In the genomic region with DNA sequence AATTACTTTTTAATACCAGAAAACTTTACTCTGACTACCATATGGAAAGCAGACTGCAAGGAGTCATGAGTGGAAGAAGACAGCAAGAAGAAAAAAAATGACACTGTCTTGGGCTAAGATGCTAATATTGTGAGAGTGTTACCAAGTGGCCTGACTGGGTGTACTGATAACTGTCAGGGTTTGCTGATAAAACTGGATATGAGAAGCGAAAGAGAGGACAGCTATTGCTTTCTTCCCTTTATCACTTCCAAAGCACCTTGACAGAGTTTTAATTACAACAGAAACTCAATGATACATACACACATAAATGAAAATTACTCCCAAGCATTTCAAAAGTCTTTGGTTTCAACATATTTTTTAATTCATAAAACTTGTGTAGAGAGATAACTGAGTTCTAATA, we compare ENCODE assay signal across 1 cellular context.
TF ChIP-seq lines count a peak whose summit lies in the region.

No MANE protein-coding gene starts in this region.

TF ChIP-seq in K562, 482 proteins besides CTCF, POLR2A, EP300 and RAD21 (continued from another document and continues in another):
- TF ChIP-seq, protein P1, sequence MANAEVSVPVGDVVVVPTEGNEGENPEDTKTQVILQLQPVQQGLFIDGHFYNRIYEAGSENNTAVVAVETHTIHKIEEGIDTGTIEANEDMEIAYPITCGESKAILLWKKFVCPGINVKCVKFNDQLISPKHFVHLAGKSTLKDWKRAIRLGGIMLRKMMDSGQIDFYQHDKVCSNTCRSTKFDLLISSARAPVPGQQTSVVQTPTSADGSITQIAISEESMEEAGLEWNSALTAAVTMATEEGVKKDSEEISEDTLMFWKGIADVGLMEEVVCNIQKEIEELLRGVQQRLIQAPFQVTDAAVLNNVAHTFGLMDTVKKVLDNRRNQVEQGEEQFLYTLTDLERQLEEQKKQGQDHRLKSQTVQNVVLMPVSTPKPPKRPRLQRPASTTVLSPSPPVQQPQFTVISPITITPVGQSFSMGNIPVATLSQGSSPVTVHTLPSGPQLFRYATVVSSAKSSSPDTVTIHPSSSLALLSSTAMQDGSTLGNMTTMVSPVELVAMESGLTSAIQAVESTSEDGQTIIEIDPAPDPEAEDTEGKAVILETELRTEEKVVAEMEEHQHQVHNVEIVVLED (CRISPR knock-in tag; IDR thresholded peaks at IDR 0.05) = no peak
- TF ChIP-seq, protein P2, sequence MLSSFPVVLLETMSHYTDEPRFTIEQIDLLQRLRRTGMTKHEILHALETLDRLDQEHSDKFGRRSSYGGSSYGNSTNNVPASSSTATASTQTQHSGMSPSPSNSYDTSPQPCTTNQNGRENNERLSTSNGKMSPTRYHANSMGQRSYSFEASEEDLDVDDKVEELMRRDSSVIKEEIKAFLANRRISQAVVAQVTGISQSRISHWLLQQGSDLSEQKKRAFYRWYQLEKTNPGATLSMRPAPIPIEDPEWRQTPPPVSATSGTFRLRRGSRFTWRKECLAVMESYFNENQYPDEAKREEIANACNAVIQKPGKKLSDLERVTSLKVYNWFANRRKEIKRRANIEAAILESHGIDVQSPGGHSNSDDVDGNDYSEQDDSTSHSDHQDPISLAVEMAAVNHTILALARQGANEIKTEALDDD (IDR thresholded peaks at IDR 0.05) = no peak
- TF ChIP-seq ZNF324 (CRISPR knock-in tag; IDR thresholded peaks at IDR 0.05) = no peak
- no peak for TF ChIP-seq TARDBP (IDR thresholded peaks at IDR 0.05)
- no peak for TF ChIP-seq ZSCAN29 (IDR thresholded peaks at IDR 0.05)
- no peak for TF ChIP-seq ZNF316 (IDR thresholded peaks at IDR 0.05)
- TF ChIP-seq SRSF1 (IDR thresholded peaks at IDR 0.05; ENCODE audit: low read depth, low read length) = no peak
- TF ChIP-seq RUNX1 (IDR thresholded peaks at IDR 0.05; ENCODE audit: low read depth) = no peak
- no peak for TF ChIP-seq ZNF707 (CRISPR knock-in tag; conservative IDR thresholded peaks at IDR 0.05)
- no peak for TF ChIP-seq GABPB2 (CRISPR knock-in tag; conservative IDR thresholded peaks at IDR 0.05)
- TF ChIP-seq MEIS2 (IDR thresholded peaks at IDR 0.05; ENCODE audit: partially characterized antibody) = peak; percentile 71
- peak; percentile 77 for TF ChIP-seq EHMT2 (IDR thresholded peaks at IDR 0.05)
- TF ChIP-seq MCM3 (IDR thresholded peaks at IDR 0.05) = no peak
- peak; percentile 49; the same call in 1 of the 2 replicates for TF ChIP-seq LEF1 (IDR thresholded peaks at IDR 0.05)
- TF ChIP-seq EZH2 (IDR thresholded peaks at IDR 0.05; ENCODE audit: borderline replicate concordance, low read depth, low read length) = no peak
- TF ChIP-seq, protein P3, sequence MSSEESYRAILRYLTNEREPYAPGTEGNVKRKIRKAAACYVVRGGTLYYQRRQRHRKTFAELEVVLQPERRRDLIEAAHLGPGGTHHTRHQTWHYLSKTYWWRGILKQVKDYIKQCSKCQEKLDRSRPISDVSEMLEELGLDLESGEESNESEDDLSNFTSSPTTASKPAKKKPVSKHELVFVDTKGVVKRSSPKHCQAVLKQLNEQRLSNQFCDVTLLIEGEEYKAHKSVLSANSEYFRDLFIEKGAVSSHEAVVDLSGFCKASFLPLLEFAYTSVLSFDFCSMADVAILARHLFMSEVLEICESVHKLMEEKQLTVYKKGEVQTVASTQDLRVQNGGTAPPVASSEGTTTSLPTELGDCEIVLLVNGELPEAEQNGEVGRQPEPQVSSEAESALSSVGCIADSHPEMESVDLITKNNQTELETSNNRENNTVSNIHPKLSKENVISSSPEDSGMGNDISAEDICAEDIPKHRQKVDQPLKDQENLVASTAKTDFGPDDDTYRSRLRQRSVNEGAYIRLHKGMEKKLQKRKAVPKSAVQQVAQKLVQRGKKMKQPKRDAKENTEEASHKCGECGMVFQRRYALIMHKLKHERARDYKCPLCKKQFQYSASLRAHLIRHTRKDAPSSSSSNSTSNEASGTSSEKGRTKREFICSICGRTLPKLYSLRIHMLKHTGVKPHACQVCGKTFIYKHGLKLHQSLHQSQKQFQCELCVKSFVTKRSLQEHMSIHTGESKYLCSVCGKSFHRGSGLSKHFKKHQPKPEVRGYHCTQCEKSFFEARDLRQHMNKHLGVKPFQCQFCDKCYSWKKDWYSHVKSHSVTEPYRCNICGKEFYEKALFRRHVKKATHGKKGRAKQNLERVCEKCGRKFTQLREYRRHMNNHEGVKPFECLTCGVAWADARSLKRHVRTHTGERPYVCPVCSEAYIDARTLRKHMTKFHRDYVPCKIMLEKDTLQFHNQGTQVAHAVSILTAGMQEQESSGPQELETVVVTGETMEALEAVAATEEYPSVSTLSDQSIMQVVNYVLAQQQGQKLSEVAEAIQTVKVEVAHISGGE (CRISPR knock-in tag; IDR thresholded peaks at IDR 0.05) = no peak
- TF ChIP-seq TCF3 (CRISPR knock-in tag; IDR thresholded peaks at IDR 0.05) = peak; percentile 86
- TF ChIP-seq RHOXF2B (CRISPR knock-in tag; conservative IDR thresholded peaks at IDR 0.05) = no peak
- TF ChIP-seq GTF2A2 (tag; IDR thresholded peaks at IDR 0.05) = no peak
- no peak for TF ChIP-seq BMI1 (IDR thresholded peaks at IDR 0.05; ENCODE audit: low read length)
- TF ChIP-seq TAF9B (IDR thresholded peaks at IDR 0.05; ENCODE audit: partially characterized antibody) = no peak
- TF ChIP-seq, protein P4, sequence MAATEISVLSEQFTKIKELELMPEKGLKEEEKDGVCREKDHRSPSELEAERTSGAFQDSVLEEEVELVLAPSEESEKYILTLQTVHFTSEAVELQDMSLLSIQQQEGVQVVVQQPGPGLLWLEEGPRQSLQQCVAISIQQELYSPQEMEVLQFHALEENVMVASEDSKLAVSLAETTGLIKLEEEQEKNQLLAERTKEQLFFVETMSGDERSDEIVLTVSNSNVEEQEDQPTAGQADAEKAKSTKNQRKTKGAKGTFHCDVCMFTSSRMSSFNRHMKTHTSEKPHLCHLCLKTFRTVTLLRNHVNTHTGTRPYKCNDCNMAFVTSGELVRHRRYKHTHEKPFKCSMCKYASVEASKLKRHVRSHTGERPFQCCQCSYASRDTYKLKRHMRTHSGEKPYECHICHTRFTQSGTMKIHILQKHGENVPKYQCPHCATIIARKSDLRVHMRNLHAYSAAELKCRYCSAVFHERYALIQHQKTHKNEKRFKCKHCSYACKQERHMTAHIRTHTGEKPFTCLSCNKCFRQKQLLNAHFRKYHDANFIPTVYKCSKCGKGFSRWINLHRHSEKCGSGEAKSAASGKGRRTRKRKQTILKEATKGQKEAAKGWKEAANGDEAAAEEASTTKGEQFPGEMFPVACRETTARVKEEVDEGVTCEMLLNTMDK (IDR thresholded peaks at IDR 0.05; ENCODE audit: borderline replicate concordance, insufficient read depth, low read depth, low read length, poor library complexity, severe bottlenecking) = no peak
- peak; percentile 18; the same call in 1 of the 2 replicates for TF ChIP-seq ADNP (tag; IDR thresholded peaks at IDR 0.05)
- TF ChIP-seq ZFP36 (IDR thresholded peaks at IDR 0.05; ENCODE audit: low read depth, low read length, partially characterized antibody) = no peak
- no peak for TF ChIP-seq IFI16 (CRISPR knock-in tag; IDR thresholded peaks at IDR 0.05)
- TF ChIP-seq CBX5 (IDR thresholded peaks at IDR 0.05; ENCODE audit: borderline replicate concordance, low read depth) = no peak
- peak; percentile 90 for TF ChIP-seq TAL1 (IDR thresholded peaks at IDR 0.05)
- TF ChIP-seq ZNF717 (CRISPR knock-in tag; IDR thresholded peaks at IDR 0.05) = no peak
- TF ChIP-seq ZNF12 (CRISPR knock-in tag; IDR thresholded peaks at IDR 0.05) = no peak
- no peak for TF ChIP-seq PHTF2 (CRISPR knock-in tag; IDR thresholded peaks at IDR 0.05)
- no peak for TF ChIP-seq BCL6 (CRISPR knock-in tag; IDR thresholded peaks at IDR 0.05)
- TF ChIP-seq, protein P5, sequence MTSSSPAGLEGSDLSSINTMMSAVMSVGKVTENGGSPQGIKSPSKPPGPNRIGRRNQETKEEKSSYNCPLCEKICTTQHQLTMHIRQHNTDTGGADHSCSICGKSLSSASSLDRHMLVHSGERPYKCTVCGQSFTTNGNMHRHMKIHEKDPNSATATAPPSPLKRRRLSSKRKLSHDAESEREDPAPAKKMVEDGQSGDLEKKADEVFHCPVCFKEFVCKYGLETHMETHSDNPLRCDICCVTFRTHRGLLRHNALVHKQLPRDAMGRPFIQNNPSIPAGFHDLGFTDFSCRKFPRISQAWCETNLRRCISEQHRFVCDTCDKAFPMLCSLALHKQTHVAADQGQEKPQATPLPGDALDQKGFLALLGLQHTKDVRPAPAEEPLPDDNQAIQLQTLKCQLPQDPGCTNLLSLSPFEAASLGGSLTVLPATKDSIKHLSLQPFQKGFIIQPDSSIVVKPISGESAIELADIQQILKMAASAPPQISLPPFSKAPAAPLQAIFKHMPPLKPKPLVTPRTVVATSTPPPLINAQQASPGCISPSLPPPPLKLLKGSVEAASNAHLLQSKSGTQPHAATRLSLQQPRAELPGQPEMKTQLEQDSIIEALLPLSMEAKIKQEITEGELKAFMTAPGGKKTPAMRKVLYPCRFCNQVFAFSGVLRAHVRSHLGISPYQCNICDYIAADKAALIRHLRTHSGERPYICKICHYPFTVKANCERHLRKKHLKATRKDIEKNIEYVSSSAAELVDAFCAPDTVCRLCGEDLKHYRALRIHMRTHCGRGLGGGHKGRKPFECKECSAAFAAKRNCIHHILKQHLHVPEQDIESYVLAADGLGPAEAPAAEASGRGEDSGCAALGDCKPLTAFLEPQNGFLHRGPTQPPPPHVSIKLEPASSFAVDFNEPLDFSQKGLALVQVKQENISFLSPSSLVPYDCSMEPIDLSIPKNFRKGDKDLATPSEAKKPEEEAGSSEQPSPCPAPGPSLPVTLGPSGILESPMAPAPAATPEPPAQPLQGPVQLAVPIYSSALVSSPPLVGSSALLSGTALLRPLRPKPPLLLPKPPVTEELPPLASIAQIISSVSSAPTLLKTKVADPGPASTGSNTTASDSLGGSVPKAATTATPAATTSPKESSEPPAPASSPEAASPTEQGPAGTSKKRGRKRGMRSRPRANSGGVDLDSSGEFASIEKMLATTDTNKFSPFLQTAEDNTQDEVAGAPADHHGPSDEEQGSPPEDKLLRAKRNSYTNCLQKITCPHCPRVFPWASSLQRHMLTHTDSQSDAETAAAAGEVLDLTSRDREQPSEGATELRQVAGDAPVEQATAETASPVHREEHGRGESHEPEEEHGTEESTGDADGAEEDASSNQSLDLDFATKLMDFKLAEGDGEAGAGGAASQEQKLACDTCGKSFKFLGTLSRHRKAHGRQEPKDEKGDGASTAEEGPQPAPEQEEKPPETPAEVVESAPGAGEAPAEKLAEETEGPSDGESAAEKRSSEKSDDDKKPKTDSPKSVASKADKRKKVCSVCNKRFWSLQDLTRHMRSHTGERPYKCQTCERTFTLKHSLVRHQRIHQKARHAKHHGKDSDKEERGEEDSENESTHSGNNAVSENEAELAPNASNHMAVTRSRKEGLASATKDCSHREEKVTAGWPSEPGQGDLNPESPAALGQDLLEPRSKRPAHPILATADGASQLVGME (CRISPR knock-in tag; IDR thresholded peaks at IDR 0.05) = no peak
- TF ChIP-seq ILF3 (IDR thresholded peaks at IDR 0.05; ENCODE audit: borderline replicate concordance) = no peak
- TF ChIP-seq, protein P6, sequence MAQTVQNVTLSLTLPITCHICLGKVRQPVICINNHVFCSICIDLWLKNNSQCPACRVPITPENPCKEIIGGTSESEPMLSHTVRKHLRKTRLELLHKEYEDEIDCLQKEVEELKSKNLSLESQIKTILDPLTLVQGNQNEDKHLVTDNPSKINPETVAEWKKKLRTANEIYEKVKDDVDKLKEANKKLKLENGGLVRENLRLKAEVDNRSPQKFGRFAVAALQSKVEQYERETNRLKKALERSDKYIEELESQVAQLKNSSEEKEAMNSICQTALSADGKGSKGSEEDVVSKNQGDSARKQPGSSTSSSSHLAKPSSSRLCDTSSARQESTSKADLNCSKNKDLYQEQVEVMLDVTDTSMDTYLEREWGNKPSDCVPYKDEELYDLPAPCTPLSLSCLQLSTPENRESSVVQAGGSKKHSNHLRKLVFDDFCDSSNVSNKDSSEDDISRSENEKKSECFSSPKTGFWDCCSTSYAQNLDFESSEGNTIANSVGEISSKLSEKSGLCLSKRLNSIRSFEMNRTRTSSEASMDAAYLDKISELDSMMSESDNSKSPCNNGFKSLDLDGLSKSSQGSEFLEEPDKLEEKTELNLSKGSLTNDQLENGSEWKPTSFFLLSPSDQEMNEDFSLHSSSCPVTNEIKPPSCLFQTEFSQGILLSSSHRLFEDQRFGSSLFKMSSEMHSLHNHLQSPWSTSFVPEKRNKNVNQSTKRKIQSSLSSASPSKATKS (CRISPR knock-in tag; IDR thresholded peaks at IDR 0.05) = no peak
- TF ChIP-seq, protein P7, sequence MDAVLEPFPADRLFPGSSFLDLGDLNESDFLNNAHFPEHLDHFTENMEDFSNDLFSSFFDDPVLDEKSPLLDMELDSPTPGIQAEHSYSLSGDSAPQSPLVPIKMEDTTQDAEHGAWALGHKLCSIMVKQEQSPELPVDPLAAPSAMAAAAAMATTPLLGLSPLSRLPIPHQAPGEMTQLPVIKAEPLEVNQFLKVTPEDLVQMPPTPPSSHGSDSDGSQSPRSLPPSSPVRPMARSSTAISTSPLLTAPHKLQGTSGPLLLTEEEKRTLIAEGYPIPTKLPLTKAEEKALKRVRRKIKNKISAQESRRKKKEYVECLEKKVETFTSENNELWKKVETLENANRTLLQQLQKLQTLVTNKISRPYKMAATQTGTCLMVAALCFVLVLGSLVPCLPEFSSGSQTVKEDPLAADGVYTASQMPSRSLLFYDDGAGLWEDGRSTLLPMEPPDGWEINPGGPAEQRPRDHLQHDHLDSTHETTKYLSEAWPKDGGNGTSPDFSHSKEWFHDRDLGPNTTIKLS (IDR thresholded peaks at IDR 0.05; ENCODE audit: borderline replicate concordance, low read depth) = no peak
- TF ChIP-seq CBX2 (IDR thresholded peaks at IDR 0.05; ENCODE audit: insufficient read depth, low read length, poor library complexity, severe bottlenecking) = no peak
- TF ChIP-seq ZNF217 (CRISPR knock-in tag; IDR thresholded peaks at IDR 0.05) = no peak
- no peak for TF ChIP-seq FOXK1 (CRISPR knock-in tag; IDR thresholded peaks at IDR 0.05; ENCODE audit: borderline replicate concordance)
- TF ChIP-seq, protein P8, sequence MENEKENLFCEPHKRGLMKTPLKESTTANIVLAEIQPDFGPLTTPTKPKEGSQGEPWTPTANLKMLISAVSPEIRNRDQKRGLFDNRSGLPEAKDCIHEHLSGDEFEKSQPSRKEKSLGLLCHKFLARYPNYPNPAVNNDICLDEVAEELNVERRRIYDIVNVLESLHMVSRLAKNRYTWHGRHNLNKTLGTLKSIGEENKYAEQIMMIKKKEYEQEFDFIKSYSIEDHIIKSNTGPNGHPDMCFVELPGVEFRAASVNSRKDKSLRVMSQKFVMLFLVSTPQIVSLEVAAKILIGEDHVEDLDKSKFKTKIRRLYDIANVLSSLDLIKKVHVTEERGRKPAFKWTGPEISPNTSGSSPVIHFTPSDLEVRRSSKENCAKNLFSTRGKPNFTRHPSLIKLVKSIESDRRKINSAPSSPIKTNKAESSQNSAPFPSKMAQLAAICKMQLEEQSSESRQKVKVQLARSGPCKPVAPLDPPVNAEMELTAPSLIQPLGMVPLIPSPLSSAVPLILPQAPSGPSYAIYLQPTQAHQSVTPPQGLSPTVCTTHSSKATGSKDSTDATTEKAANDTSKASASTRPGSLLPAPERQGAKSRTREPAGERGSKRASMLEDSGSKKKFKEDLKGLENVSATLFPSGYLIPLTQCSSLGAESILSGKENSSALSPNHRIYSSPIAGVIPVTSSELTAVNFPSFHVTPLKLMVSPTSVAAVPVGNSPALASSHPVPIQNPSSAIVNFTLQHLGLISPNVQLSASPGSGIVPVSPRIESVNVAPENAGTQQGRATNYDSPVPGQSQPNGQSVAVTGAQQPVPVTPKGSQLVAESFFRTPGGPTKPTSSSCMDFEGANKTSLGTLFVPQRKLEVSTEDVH (IDR thresholded peaks at IDR 0.05; ENCODE audit: low read depth, partially characterized antibody) = peak; percentile 25
- TF ChIP-seq PCBP2 (IDR thresholded peaks at IDR 0.05; ENCODE audit: low read depth, low read length, poor library complexity, severe bottlenecking) = no peak
- TF ChIP-seq, protein P9, sequence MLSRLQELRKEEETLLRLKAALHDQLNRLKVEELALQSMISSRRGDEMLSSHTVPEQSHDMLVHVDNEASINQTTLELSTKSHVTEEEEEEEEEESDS (CRISPR knock-in tag; IDR thresholded peaks at IDR 0.05) = no peak
- TF ChIP-seq CBFB (CRISPR knock-in tag; IDR thresholded peaks at IDR 0.05) = no peak
